11 cellular contexts compared by ENCODE assay signal in the genomic region with DNA sequence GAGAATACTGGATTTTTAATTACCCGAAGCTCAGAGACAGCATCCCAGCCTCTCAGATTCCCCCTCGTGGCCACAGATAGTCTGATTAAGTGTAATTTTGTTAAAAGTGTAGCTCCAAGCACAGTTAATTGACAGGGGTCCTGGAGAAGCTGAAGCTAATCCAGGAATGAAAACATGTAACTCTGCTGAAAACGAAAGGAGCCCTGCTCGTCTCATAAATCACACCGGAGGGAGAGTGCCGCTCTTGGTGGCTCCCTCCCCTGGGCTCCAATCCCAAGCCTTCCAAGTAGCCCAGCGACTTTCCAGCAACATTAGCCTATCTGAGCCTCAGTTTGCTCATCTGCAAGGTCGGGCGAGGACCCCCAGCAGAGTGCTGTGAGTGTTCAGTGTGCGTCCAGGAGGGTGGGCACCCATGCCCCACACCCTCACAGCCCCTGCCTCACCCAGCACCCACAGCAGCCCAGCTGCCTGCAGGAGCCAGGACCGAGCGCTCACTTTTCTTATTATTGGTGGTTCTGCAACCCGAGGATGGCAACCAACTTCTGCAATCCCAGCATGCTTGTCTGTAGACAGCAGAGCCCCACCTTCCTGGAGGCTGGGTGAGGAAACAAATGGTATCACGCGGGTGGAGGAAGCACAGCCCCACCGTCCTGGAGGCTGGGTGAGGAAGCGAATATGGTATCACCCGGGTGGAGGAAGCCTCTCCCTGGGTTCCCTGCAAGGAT.
DNase-seq lines count a peak whose midpoint lies in the region; ATAC-seq and TF ChIP-seq lines count a peak whose summit lies in the region.
"Had no signal": no experiment of that assay in that cellular context is flagged by ENCODE, and none has a peak within 500 bp of the region (broad histone marks: within the 10 kb centered on the region; RNA-seq: fewer than 3 reads in every experiment).

No MANE protein-coding gene starts in this region.

- H3K4me1 ChIP-seq in breast epithelium (no peaks in the 10 kb centered on the region), foreskin keratinocyte (no peaks in the 10 kb centered on the region), muscle layer of duodenum (ENCODE audit: control insufficient read depth in 1 of 2, insufficient read depth in 2 of 2, low read length in 2 of 2) (peaks cover 0 to 5% of the 10 kb centered on the region in 2 donors), vagina (peaks cover 16% of the 10 kb centered on the region)

- CTCF ChIA-PET in MCF 10A (lab: Yijun Ruan, JAX): no interaction called here
- CTCF ChIA-PET in activated CD4-positive, alpha-beta T cell treated with anti-CD3 and anti-CD28 coated beads for 36 hours (lab: Charles Lee): no interaction called here

- H3K27ac ChIP-seq in breast epithelium (no peak overlapping the region), foreskin keratinocyte (no peak overlapping the region), muscle layer of duodenum (ENCODE audit: low read length) (no peak overlapping the region), vagina (no peak overlapping the region)

- intact Hi-C loops in breast epithelium (cut with DNase I; ENCODE audit: low total_unique reads): no loop called here
- intact Hi-C loops in MCF 10A (cut with micrococcal nuclease): no loop called here
- intact Hi-C loops in vagina (cut with DNase I): no loop called here
- intact Hi-C loops in activated CD4-positive, alpha-beta T cell treated with anti-CD3 and anti-CD28 coated beads for 36 hours (cut with DNase I, micrococcal nuclease): no loop called here

- no peak overlapping the region for H3K27ac Mint-ChIP-seq in MCF 10A (ENCODE audit: low read depth, unreplicated experiment)
- H3K27ac Mint-ChIP-seq in activated T-helper 17 cell treated with anti-CD3 and anti-CD28 coated beads, Interleukin-2, amount 50 U/mL, for 72 hours: no peak overlapping the region
- no peak overlapping the region for H3K27ac Mint-ChIP-seq in activated CD4-positive, alpha-beta T cell treated with anti-CD3 and anti-CD28 coated beads for 36 hours
- H3K27ac Mint-ChIP-seq: activated T-helper 2 cell treated with anti-CD3 and anti-CD28 coated beads, Interferon-gamma antibody, Interleukin-2, Interleukin-4, amounts not matched to agents 10 μg/mL and 5 μg/mL and 100 μg/mL, durations not matched to agents 14 hours and 24 hours and 36 hours; CD4-positive, alpha-beta T cell had no signal

- POLR2A ChIA-PET in MCF 10A (lab: Yijun Ruan, JAX): interaction anchor here (0.5 kb wide), 1 partner anchor 1062 kb away, joined by 3 read pairs; no protein-coding TSS in a partner anchor
- POLR2A ChIA-PET in activated CD4-positive, alpha-beta T cell treated with anti-CD3 and anti-CD28 coated beads for 36 hours (lab: Charles Lee): no interaction called here

- peak; percentile 64 for ATAC-seq in foreskin keratinocyte
- ATAC-seq in activated T-helper 17 cell treated with anti-CD3 and anti-CD28 coated beads, Interleukin-2, amount 50 U/mL, for 72 hours (replicated peaks): no peak
- no peak for ATAC-seq in activated CD4-positive, alpha-beta T cell treated with anti-CD3 and anti-CD28 coated beads for 36 hours

- TF ChIP-seq CTCF in breast epithelium (IDR thresholded peaks at IDR 0.05) (no peak), MCF 10A (IDR thresholded peaks at IDR 0.05; ENCODE audit: unreplicated experiment) (no peak), foreskin keratinocyte (conservative IDR thresholded peaks at IDR 0.05) (no peak), vagina (IDR thresholded peaks at IDR 0.05) (no peak)

- DNase-seq in breast epithelium (ENCODE audit: low spot score in 2 of 2) (no peak), MCF 10A (ENCODE audit: unreplicated experiment) (no peak), foreskin keratinocyte (no peak), vagina (ENCODE audit: extremely low spot score in 2 of 2) (peak in 1 of 2 donors; percentile 40), NCI-H345 (lab: John Stamatoyannopoulos, UW) (no peak)
- DNase-seq in activated CD4-positive, alpha-beta T cell treated with anti-CD3 and anti-CD28 coated beads for 36 hours: no peak
- DNase-seq: CD4-positive, alpha-beta T cell; NCI-H69 had no signal

- no peak for TF ChIP-seq POLR2A in breast epithelium (IDR thresholded peaks at IDR 0.05)
- TF ChIP-seq POLR2A in vagina (IDR thresholded peaks at IDR 0.05): no peak

- peak overlapping the region; percentile 36 to 65 (median 36) for H3K4me3 ChIP-seq in breast epithelium
- H3K4me3 ChIP-seq in muscle layer of duodenum (ENCODE audit: low read depth in 1 of 2, low read length in 2 of 2): peak overlapping the region; percentile 66 to 67
- peak overlapping the region; percentile 28 to 33 for H3K4me3 ChIP-seq in vagina

- no peak overlapping the region for H3K4me3 Mint-ChIP-seq in MCF 10A (ENCODE audit: unreplicated experiment)
- no peak overlapping the region for H3K4me3 Mint-ChIP-seq in activated T-helper 17 cell treated with anti-CD3 and anti-CD28 coated beads, Interleukin-2, amount 50 U/mL, for 72 hours
- H3K4me3 Mint-ChIP-seq in activated CD4-positive, alpha-beta T cell treated with anti-CD3 and anti-CD28 coated beads for 36 hours: no peak overlapping the region
- H3K4me3 Mint-ChIP-seq: CD4-positive, alpha-beta T cell had no signal

- no peaks in the 10 kb centered on the region for H3K36me3 Mint-ChIP-seq in MCF 10A (ENCODE audit: insufficient read depth, unreplicated experiment)
- H3K36me3 Mint-ChIP-seq in activated T-helper 17 cell treated with anti-CD3 and anti-CD28 coated beads, Interleukin-2, amount 50 U/mL, for 72 hours (ENCODE audit: low read depth): no peaks in the 10 kb centered on the region
- H3K36me3 Mint-ChIP-seq in activated CD4-positive, alpha-beta T cell treated with anti-CD3 and anti-CD28 coated beads for 36 hours (ENCODE audit: low read depth): no peaks in the 10 kb centered on the region

- no TSS peak for BruUV-seq in MCF 10A (replicated peaks; lab: Mats Ljungman, UMichigan)

- H3K27me3 Mint-ChIP-seq in MCF 10A (ENCODE audit: insufficient read depth, unreplicated experiment): no peaks in the 10 kb centered on the region
- no peaks in the 10 kb centered on the region for H3K27me3 Mint-ChIP-seq in activated T-helper 17 cell treated with anti-CD3 and anti-CD28 coated beads, Interleukin-2, amount 50 U/mL, for 72 hours
- no peaks in the 10 kb centered on the region for H3K27me3 Mint-ChIP-seq in activated CD4-positive, alpha-beta T cell treated with anti-CD3 and anti-CD28 coated beads for 36 hours

- no peaks in the 10 kb centered on the region for H3K9me3 ChIP-seq in breast epithelium
- H3K9me3 ChIP-seq in muscle layer of duodenum (ENCODE audit: control insufficient read depth in 1 of 2, low read length in 2 of 2): no peaks in the 10 kb centered on the region
- H3K9me3 ChIP-seq in vagina: no peaks in the 10 kb centered on the region

- H3K36me3 ChIP-seq in breast epithelium: no peaks in the 10 kb centered on the region
- no peaks in the 10 kb centered on the region for H3K36me3 ChIP-seq in muscle layer of duodenum (ENCODE audit: control insufficient read depth in 1 of 2, insufficient read depth in 2 of 2, low read length in 2 of 2)
- H3K36me3 ChIP-seq in vagina: no peaks in the 10 kb centered on the region

- H3K9me3 Mint-ChIP-seq in MCF 10A (ENCODE audit: unreplicated experiment): peaks cover 9% of the 10 kb centered on the region
- no peaks in the 10 kb centered on the region for H3K9me3 Mint-ChIP-seq in activated T-helper 17 cell treated with anti-CD3 and anti-CD28 coated beads, Interleukin-2, amount 50 U/mL, for 72 hours
- no peaks in the 10 kb centered on the region for H3K9me3 Mint-ChIP-seq in activated CD4-positive, alpha-beta T cell treated with anti-CD3 and anti-CD28 coated beads for 36 hours (ENCODE audit: low read depth)
- H3K9me3 Mint-ChIP-seq: activated T-helper 2 cell treated with anti-CD3 and anti-CD28 coated beads, Interferon-gamma antibody, Interleukin-2, Interleukin-4, amounts not matched to agents 10 μg/mL and 5 μg/mL and 100 μg/mL, durations not matched to agents 14 hours and 24 hours and 36 hours; CD4-positive, alpha-beta T cell had no signal

- H3K4me1 Mint-ChIP-seq in MCF 10A (ENCODE audit: insufficient read depth, unreplicated experiment): no peaks in the 10 kb centered on the region
- H3K4me1 Mint-ChIP-seq in activated T-helper 17 cell treated with anti-CD3 and anti-CD28 coated beads, Interleukin-2, amount 50 U/mL, for 72 hours: no peaks in the 10 kb centered on the region
- H3K4me1 Mint-ChIP-seq in activated CD4-positive, alpha-beta T cell treated with anti-CD3 and anti-CD28 coated beads for 36 hours: no peaks in the 10 kb centered on the region

- H3K27me3 ChIP-seq in breast epithelium (no peaks in the 10 kb centered on the region), foreskin keratinocyte (no peaks in the 10 kb centered on the region), muscle layer of duodenum (ENCODE audit: low read depth, low read length) (no peaks in the 10 kb centered on the region), vagina (no peaks in the 10 kb centered on the region)
